ENCODE assay signal across 16 cellular contexts in genomic region chr1:248853668-248854375, GRCh38. TPM values are rescaled to one million over a fixed set of nuclear protein-coding genes. Genes with fewer than 3 reads are reported as not detected.
DNase-seq lines count a peak whose midpoint lies in the region; ATAC-seq and TF ChIP-seq lines count a peak whose summit lies in the region.
"Had no signal": no experiment of that assay in that cellular context is flagged by ENCODE, and none has a peak within 500 bp of the region (broad histone marks: within the 10 kb centered on the region; RNA-seq: fewer than 3 reads in every experiment).

No MANE protein-coding gene starts in this region.

- peak; percentile 61 for ATAC-seq in activated CD8-positive, alpha-beta T cell treated with anti-CD3 and anti-CD28 coated beads for 36 hours
- ATAC-seq in GM21786 (IDR thresholded peaks at IDR 0.05; ENCODE audit: unreplicated experiment) = no peak
- ATAC-seq: left ventricle myocardium superior, Panc1, WTC11 had no signal

- no peaks in the 10 kb centered on the region for H3K9me3 Mint-ChIP-seq in activated CD8-positive, alpha-beta T cell treated with anti-CD3 and anti-CD28 coated beads for 36 hours
- no peaks in the 10 kb centered on the region for H3K9me3 Mint-ChIP-seq in immature natural killer cell
- H3K9me3 Mint-ChIP-seq: WTC11 had no signal

- intact Hi-C loops in activated CD8-positive, alpha-beta T cell treated with anti-CD3 and anti-CD28 coated beads for 36 hours (cut with micrococcal nuclease) = no loop called here

- peaks cover 34% of the 10 kb centered on the region for H3K36me3 Mint-ChIP-seq in activated CD8-positive, alpha-beta T cell treated with anti-CD3 and anti-CD28 coated beads for 36 hours (ENCODE audit: low read depth)
- peaks cover 3 to 9% (median 7%) of the 10 kb centered on the region in 3 donors for H3K36me3 Mint-ChIP-seq in immature natural killer cell

- POLR2A ChIA-PET in activated CD8-positive, alpha-beta T cell treated with anti-CD3 and anti-CD28 coated beads for 36 hours (lab: Charles Lee) = interaction anchor here (1.0 to 1.5 kb wide), 4 partner anchors 10 to 31 kb away, joined by 3 to 11 read pairs (median 4); no protein-coding TSS in a partner anchor

- no peak for TF ChIP-seq CTCF in activated CD8-positive, alpha-beta T cell treated with anti-CD3 and anti-CD28 coated beads for 36 hours (IDR thresholded peaks at IDR 0.05)

- H3K27ac ChIP-seq in temporal lobe (ENCODE audit: low read depth, low read length) = peak overlapping the region; percentile 36
- H3K27ac ChIP-seq: breast epithelium, psoas muscle, tibial artery had no signal

- DNase-seq in activated gamma-delta T cell treated with Interleukin-2 at 50 U/mL for 16 hours = peak; percentile 59
- DNase-seq in activated gamma-delta T cell (lab: John Stamatoyannopoulos, UW) = no peak
- peak; percentile 69 for DNase-seq in activated CD8-positive, alpha-beta T cell treated with anti-CD3 and anti-CD28 coated beads for 36 hours
- DNase-seq in immature natural killer cell = peak; percentile 71 to 75 (median 73)
- DNase-seq in NCI-H1105 (lab: John Stamatoyannopoulos, UW) = no peak
- DNase-seq in NCI-H2107 (lab: John Stamatoyannopoulos, UW) = no peak
- DNase-seq: effector memory CD4-positive, alpha-beta T cell; left ventricle myocardium superior; psoas muscle; stimulated activated CD4-positive, alpha-beta T cell treated with anti-CD3 and anti-CD28 coated beads, Interleukin-15, amount 100 ng/mL, for 24 hours had no signal

- H3K27ac Mint-ChIP-seq in activated CD8-positive, alpha-beta T cell treated with anti-CD3 and anti-CD28 coated beads for 36 hours = no peak overlapping the region
- H3K27ac Mint-ChIP-seq in immature natural killer cell = no peak overlapping the region
- H3K27ac Mint-ChIP-seq: WTC11 had no signal

- H3K27me3 Mint-ChIP-seq in activated CD8-positive, alpha-beta T cell treated with anti-CD3 and anti-CD28 coated beads for 36 hours = no peaks in the 10 kb centered on the region
- H3K27me3 Mint-ChIP-seq in immature natural killer cell (ENCODE audit: low read depth in 3 of 3) = peaks cover 6 to 12% (median 7%) of the 10 kb centered on the region in 3 donors

- H3K4me3 Mint-ChIP-seq in activated CD8-positive, alpha-beta T cell treated with anti-CD3 and anti-CD28 coated beads for 36 hours = peak overlapping the region; percentile 20
- no peak overlapping the region for H3K4me3 Mint-ChIP-seq in immature natural killer cell
- H3K4me3 Mint-ChIP-seq: WTC11 had no signal

- H3K4me1 Mint-ChIP-seq in activated CD8-positive, alpha-beta T cell treated with anti-CD3 and anti-CD28 coated beads for 36 hours (ENCODE audit: low read depth) = peaks cover 7% of the 10 kb centered on the region
- peaks cover 13 to 19% of the 10 kb centered on the region in 2 donors for H3K4me1 Mint-ChIP-seq in immature natural killer cell

- CTCF ChIA-PET in activated CD8-positive, alpha-beta T cell treated with anti-CD3 and anti-CD28 coated beads for 36 hours (lab: Charles Lee) = interaction anchor here (0.9 to 4.9 kb wide), 2 partner anchors 12 to 28 kb away, joined by 3 to 23 read pairs; partner anchors contain the start of gene SH3BP5L

RNA-seq across cellular contexts. Expression of gene ZNF692, which starts 5.1 kb away (rescaled TPM):
- total RNA-seq in activated CD8-positive, alpha-beta T cell treated with anti-CD3 and anti-CD28 coated beads for 36 hours = 10 to 100 TPM; 80.8 to 85.6 TPM
- 10 to 100 TPM in 1 of 3 donors, 1 to 10 TPM in 2; 5.5 to 11.0 (median 7.7) TPM for polyA plus RNA-seq in immature natural killer cell
- total RNA-seq in temporal lobe = 18.9 TPM

RNA-seq across cellular contexts. Expression of gene ZNF672, which starts 15.8 kb away (rescaled TPM):
- total RNA-seq in activated CD8-positive, alpha-beta T cell treated with anti-CD3 and anti-CD28 coated beads for 36 hours = 10 to 100 TPM; 43.8 to 45.1 TPM
- 10 to 100 TPM; 17.1 to 36.9 (median 29.3) TPM for polyA plus RNA-seq in immature natural killer cell
- total RNA-seq in temporal lobe = 11.1 TPM

RNA-seq across cellular contexts. Expression of gene SH3BP5L, which starts 28.1 kb away (rescaled TPM):
- 10 to 100 TPM; 16.2 to 18.3 TPM for total RNA-seq in activated CD8-positive, alpha-beta T cell treated with anti-CD3 and anti-CD28 coated beads for 36 hours
- polyA plus RNA-seq in immature natural killer cell = 1 to 10 TPM in 2 of 3 donors, under 1 TPM in 1; 0.46 to 5.9 (median 3.2) TPM
- total RNA-seq in temporal lobe = 21.9 TPM

RNA-seq across cellular contexts. Expression of gene PGBD2, which starts 52.2 kb away (rescaled TPM):
- total RNA-seq in activated CD8-positive, alpha-beta T cell treated with anti-CD3 and anti-CD28 coated beads for 36 hours = 1 to 10 TPM; 3.2 to 3.4 TPM
- 10 to 100 TPM in 1 of 3 donors, 1 to 10 TPM in 2; 6.7 to 12.4 (median 9.3) TPM for polyA plus RNA-seq in immature natural killer cell
- 10.1 TPM for total RNA-seq in temporal lobe

Comparison
In these comparisons a context has a peak if more than half of its experiments do, and no peak if none do; other contexts are left out.
1. DNase-seq: peak in activated gamma-delta T cell treated with Interleukin-2 at 50 U/mL for 16 hours (single experiment), activated CD8-positive, alpha-beta T cell treated with anti-CD3 and anti-CD28 coated beads for 36 hours (single experiment) and immature natural killer cell (3 of 3); none in activated gamma-delta T cell (single experiment), NCI-H1105 (single experiment) and NCI-H2107 (single experiment).